ENCODE assay signal across 22 cellular contexts in genomic region chr16:285146-286055, GRCh38. TPM values are rescaled to one million over a fixed set of nuclear protein-coding genes. Genes with fewer than 3 reads are reported as not detected.
DNase-seq lines count a peak whose midpoint lies in the region; ATAC-seq and TF ChIP-seq lines count a peak whose summit lies in the region.
"Had no signal": no experiment of that assay in that cellular context is flagged by ENCODE, and none has a peak within 500 bp of the region (broad histone marks: within the 10 kb centered on the region; RNA-seq: fewer than 3 reads in every experiment).

No MANE protein-coding gene starts in this region.

- CTCF ChIA-PET in HEK293 (lab: Yijun Ruan, JAX) = no interaction called here

- ATAC-seq in HG03521 (IDR thresholded peaks at IDR 0.05; ENCODE audit: unreplicated experiment) (no peak), upper lobe of right lung (no peak), GM18511 (IDR thresholded peaks at IDR 0.05; ENCODE audit: unreplicated experiment) (no peak)
- ATAC-seq: Panc1, T-cell had no signal

- intact Hi-C loops in upper lobe of right lung (cut with DNase I) = no loop called here

- TF ChIP-seq CTCF in HEK293 (tag by site-specific recombination; IDR thresholded peaks at IDR 0.05) = no peak
- TF ChIP-seq CTCF in epithelial cell of proximal tubule (conservative IDR thresholded peaks at IDR 0.05; ENCODE audit: low read depth, low read length) = no peak
- TF ChIP-seq CTCF in upper lobe of right lung (IDR thresholded peaks at IDR 0.05) = no peak

- H3K4me3 ChIP-seq in HEK293 (ENCODE audit: low read depth, low read length) (no peak overlapping the region), epithelial cell of proximal tubule (ENCODE audit: low read depth, low read length) (no peak overlapping the region), upper lobe of right lung (no peak overlapping the region)
- H3K4me3 ChIP-seq: GM23248, HAP-1 had no signal

- no peaks in the 10 kb centered on the region for H3K9me3 ChIP-seq in HEK293 (ENCODE audit: control insufficient read depth, insufficient read depth, low read depth, low read length)
- no peaks in the 10 kb centered on the region for H3K9me3 ChIP-seq in upper lobe of right lung
- H3K9me3 ChIP-seq: HAP-1 had no signal

- peaks cover 18% of the 10 kb centered on the region for H3K27me3 ChIP-seq in upper lobe of right lung

- H3K27ac ChIP-seq in HEK293 (ENCODE audit: extremely low read depth, low read depth, low read length) (no peak overlapping the region), upper lobe of right lung (no peak overlapping the region)
- H3K27ac ChIP-seq: 22Rv1, C4-2B, GM23248 had no signal

- DNase-seq in DMS53 (lab: John Stamatoyannopoulos, UW) (peak; percentile 17), DMS53 treated with DMSO at 0.1 percent for 48 hours (lab: John Stamatoyannopoulos, UW; ENCODE audit: unreplicated experiment) (no peak), epithelial cell of proximal tubule (ENCODE audit: low read depth) (peak; percentile 7), kidney glomerular epithelial cell (lab: John Stamatoyannopoulos, UW) (no peak), upper lobe of right lung (no peak)
- DNase-seq: CD8-positive, alpha-beta memory T cell; DMS79 treated with DMSO at 0.1 percent for 48 hours; GM23248; NCI-H1105; NCI-H146; NCI-H2029; NCI-H226; NCI-H510A treated with DMSO at 0.1 percent for 48 hours; NCI-H82; T-cell had no signal

- H3K4me1 ChIP-seq in HEK293 (ENCODE audit: control insufficient read depth, insufficient read depth, low read length) = no peaks in the 10 kb centered on the region
- H3K4me1 ChIP-seq in upper lobe of right lung = peaks cover 9% of the 10 kb centered on the region

- H3K36me3 ChIP-seq in HEK293 (ENCODE audit: control insufficient read depth in 2 of 2, insufficient read depth in 1 of 2, low read length in 2 of 2) = peaks cover 0 to 46% of the 10 kb centered on the region in 2 experiments; a peak in 2 of 3 replicates
- peaks cover 32% of the 10 kb centered on the region for H3K36me3 ChIP-seq in upper lobe of right lung

- POLR2A ChIA-PET in HEK293 (lab: Yijun Ruan, JAX) = interaction anchor here (0.6 kb wide), 1 partner anchor 173 kb away, joined by 4 read pairs; no protein-coding TSS in a partner anchor

TF ChIP-seq in HEK293, 187 proteins besides CTCF, POLR2A, EP300 and RAD21:
- TF ChIP-seq BCL11B (tag by site-specific recombination; IDR thresholded peaks at IDR 0.05; ENCODE audit: low read depth) (peak; percentile 27; the same call in 1 of the 2 replicates), ZNF24 (tag by site-specific recombination; IDR thresholded peaks at IDR 0.05) (no peak), ZNF645 (tag by site-specific recombination; IDR thresholded peaks at IDR 0.05) (no peak), SCRT1 (tag by site-specific recombination; IDR thresholded peaks at IDR 0.05; ENCODE audit: borderline replicate concordance) (peak; percentile 52; the same call in 1 of the 2 replicates), ZNF292 (tag by site-specific recombination; IDR thresholded peaks at IDR 0.05; ENCODE audit: borderline replicate concordance, low read depth) (no peak), PATZ1 (tag by site-specific recombination; IDR thresholded peaks at IDR 0.05) (no peak), SCRT2 (tag by site-specific recombination; IDR thresholded peaks at IDR 0.05) (peak; percentile 35; the same call in 1 of the 2 replicates), ZNF488 (tag by site-specific recombination; IDR thresholded peaks at IDR 0.05) (no peak), INSM2 (tag by site-specific recombination; IDR thresholded peaks at IDR 0.05) (no peak), TCF7L2 (IDR thresholded peaks at IDR 0.05; ENCODE audit: borderline replicate concordance, low read depth, low read length) (no peak), PRDM4 (tag by site-specific recombination; IDR thresholded peaks at IDR 0.05) (peak; percentile 70; the same call in 1 of the 2 replicates)
TF ChIP-seq in HEK293: peak in this region for 4.

RNA-seq across cellular contexts. Expression of gene PDIA2, which starts 2.4 kb away (rescaled TPM):
- total RNA-seq in epithelial cell of proximal tubule = not detected in 2 replicates
- total RNA-seq in upper lobe of right lung = 0.96 TPM
- total RNA-seq: CD8-positive, alpha-beta memory T cell; GM23248 had no signal

RNA-seq across cellular contexts. Expression of gene ARHGDIG, which starts 5.0 kb away (rescaled TPM):
- total RNA-seq in epithelial cell of proximal tubule (0.29 TPM in 1 of 2 replicates, not detected in the other), upper lobe of right lung (1.3 TPM)
- total RNA-seq: CD8-positive, alpha-beta memory T cell had no signal

RNA-seq across cellular contexts. Expression of gene RGS11, which starts 9.7 kb away (rescaled TPM):
- total RNA-seq in epithelial cell of proximal tubule = 1.0 TPM in 1 of 2 replicates, not detected in the other
- 7.8 TPM for total RNA-seq in upper lobe of right lung

RNA-seq across cellular contexts. Expression of gene FAM234A, which starts 50.8 kb away (rescaled TPM):
- 67.3 and 87.6 TPM in 2 replicates for total RNA-seq in epithelial cell of proximal tubule
- 56.0 TPM for total RNA-seq in upper lobe of right lung

RNA-seq across cellular contexts. Expression of gene LUC7L, which starts 56.2 kb away (rescaled TPM):
- total RNA-seq in epithelial cell of proximal tubule = 49.3 and 77.6 TPM in 2 replicates
- 78.8 TPM for total RNA-seq in upper lobe of right lung

Comparison
In these comparisons a context has a peak if more than half of its experiments do, and no peak if none do; other contexts are left out.
1. DNase-seq: peak in DMS53 (single experiment) and epithelial cell of proximal tubule (single experiment); none in DMS53 treated with DMSO at 0.1 percent for 48 hours (single experiment), kidney glomerular epithelial cell (single experiment) and upper lobe of right lung (single experiment).